Comparison of ENCODE assay signal across 15 cellular contexts in the genomic region with DNA sequence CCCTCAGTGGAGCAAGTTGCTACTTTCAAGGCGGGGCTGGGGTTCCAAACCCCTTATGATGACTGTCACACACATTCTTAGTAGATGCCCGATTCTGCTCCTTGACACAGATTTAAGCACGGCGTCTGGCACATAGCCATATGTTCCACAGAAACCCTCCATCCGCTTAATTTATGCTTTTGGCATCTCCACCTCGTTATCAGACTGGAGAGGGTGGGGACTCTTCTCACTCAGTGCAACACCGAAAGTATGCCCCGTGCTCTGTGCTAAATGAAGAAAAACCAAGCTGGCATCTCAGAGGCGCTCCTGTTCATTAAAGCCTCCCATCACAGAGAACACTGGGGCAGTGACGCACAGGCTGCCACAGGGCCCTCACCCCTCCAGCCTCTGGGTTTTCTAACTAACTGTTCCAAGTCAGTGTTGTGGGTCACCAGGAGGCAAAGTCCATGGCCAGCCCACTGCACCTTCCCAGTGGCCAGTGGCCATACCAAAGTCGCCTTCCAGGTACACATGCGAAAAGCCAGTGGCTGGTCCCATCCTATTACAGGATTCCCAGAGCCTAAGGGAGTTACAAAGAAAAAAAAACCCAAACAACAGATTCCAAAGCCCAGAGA.
DNase-seq lines count a peak whose midpoint lies in the region; FAIRE-seq and TF ChIP-seq lines count a peak whose summit lies in the region.
"Had no signal": no experiment of that assay in that cellular context is flagged by ENCODE, and none has a peak within 500 bp of the region (broad histone marks: within the 10 kb centered on the region; RNA-seq: fewer than 3 reads in every experiment).

No MANE protein-coding gene starts in this region.

- H3K9me3 ChIP-seq in neutrophil, result no peaks in the 10 kb centered on the region
- H3K9me3 ChIP-seq: A549, MG63, ovary had no signal

- peaks cover 6% of the 10 kb centered on the region for H3K36me3 ChIP-seq in neutrophil
- H3K36me3 ChIP-seq: MG63, ovary had no signal

- H3K27ac ChIP-seq in neutrophil, result peak overlapping the region; percentile 32
- H3K27ac ChIP-seq: A549, ovary had no signal

- no peaks in the 10 kb centered on the region for H3K27me3 ChIP-seq in neutrophil
- H3K27me3 ChIP-seq: MG63, ovary had no signal

- peaks cover 62 to 64% of the 10 kb centered on the region in 2 experiments for H3K4me1 ChIP-seq in neutrophil (ENCODE audit: control insufficient read depth in 1 of 2, insufficient read depth in 1 of 2, low read depth in 1 of 2, low read length in 1 of 2)
- H3K4me1 ChIP-seq: A549 had no signal

- no peaks in the 10 kb centered on the region for H3K27me3 Mint-ChIP-seq in T-helper 1 cell treated with Interleukin-12 subunit alpha and Interleukin-12 subunit beta and Interleukin-4 antibody, amounts not matched to agents 30 μg/mL and 1 μg/mL, for 36 hours (ENCODE audit: low read depth)
- H3K27me3 Mint-ChIP-seq in activated naive CD4-positive, alpha-beta T cell treated with anti-CD3 and anti-CD28 coated beads, Interleukin-2, amount 10 ng/mL, durations not matched to agents 7 days and 5 days, result no peaks in the 10 kb centered on the region

- peaks cover 46% of the 10 kb centered on the region for H3K4me1 Mint-ChIP-seq in T-helper 1 cell treated with Interleukin-12 subunit alpha and Interleukin-12 subunit beta and Interleukin-4 antibody, amounts not matched to agents 30 μg/mL and 1 μg/mL, for 36 hours (ENCODE audit: low read depth)
- peaks cover 89% of the 10 kb centered on the region for H3K4me1 Mint-ChIP-seq in activated naive CD4-positive, alpha-beta T cell treated with anti-CD3 and anti-CD28 coated beads, Interleukin-2, amount 10 ng/mL, durations not matched to agents 7 days and 5 days

- no peak overlapping the region for H3K4me3 ChIP-seq in neutrophil (ENCODE audit: low read depth in 1 of 2, low read length in 1 of 2)
- H3K4me3 ChIP-seq: A549, lung, MG63, ovary had no signal

- H3K4me3 Mint-ChIP-seq in T-helper 1 cell treated with Interleukin-12 subunit alpha and Interleukin-12 subunit beta and Interleukin-4 antibody, amounts not matched to agents 30 μg/mL and 1 μg/mL, for 36 hours, result no peak overlapping the region
- H3K4me3 Mint-ChIP-seq in activated naive CD4-positive, alpha-beta T cell treated with anti-CD3 and anti-CD28 coated beads, Interleukin-2, amount 10 ng/mL, durations not matched to agents 7 days and 5 days, result no peak overlapping the region
- H3K4me3 Mint-ChIP-seq: dendritic cell treated with granulocyte-macrophage colony-stimulating factor and Interleukin-4, amounts not matched to agents 40 ng/mL and 50 ng/mL, for 4 days had no signal

- FAIRE-seq in GM19239 (lab: Jason Lieb, UNC), result no peak
- FAIRE-seq: A549 had no signal

- peaks cover 17% of the 10 kb centered on the region for H3K36me3 Mint-ChIP-seq in T-helper 1 cell treated with Interleukin-12 subunit alpha and Interleukin-12 subunit beta and Interleukin-4 antibody, amounts not matched to agents 30 μg/mL and 1 μg/mL, for 36 hours (ENCODE audit: low read depth)
- peaks cover 42% of the 10 kb centered on the region for H3K36me3 Mint-ChIP-seq in activated naive CD4-positive, alpha-beta T cell treated with anti-CD3 and anti-CD28 coated beads, Interleukin-2, amount 10 ng/mL, durations not matched to agents 7 days and 5 days

- no peak for TF ChIP-seq CTCF in neutrophil (IDR thresholded peaks at IDR 0.05)

- DNase-seq in T-helper 1 cell (no peak), NCI-H2171 (lab: John Stamatoyannopoulos, UW) (peak; percentile 87), GM19239 (ENCODE audit: insufficient read length, low spot score) (no peak)
- no peak for DNase-seq in activated naive CD4-positive, alpha-beta T cell treated with anti-CD3 and anti-CD28 coated beads, Interleukin-2, amount 10 ng/mL, durations not matched to agents 7 days and 5 days
- DNase-seq in stimulated activated CD4-positive, alpha-beta T cell treated with anti-CD3 and anti-CD28 coated beads, Interleukin-1b, Interleukin-23, amount 100 ng/mL, for 48 hours, result no peak
- no peak for DNase-seq in effector CD4-positive, alpha-beta T cell
- DNase-seq: DMS53, MG63, NCI-H748 treated with DMSO at 0.1 percent for 48 hours, ovary had no signal

- peak overlapping the region; percentile 49 for H3K27ac Mint-ChIP-seq in T-helper 1 cell treated with Interleukin-12 subunit alpha and Interleukin-12 subunit beta and Interleukin-4 antibody, amounts not matched to agents 30 μg/mL and 1 μg/mL, for 36 hours
- peak overlapping the region; percentile 71 for H3K27ac Mint-ChIP-seq in activated naive CD4-positive, alpha-beta T cell treated with anti-CD3 and anti-CD28 coated beads, Interleukin-2, amount 10 ng/mL, durations not matched to agents 7 days and 5 days
- H3K27ac Mint-ChIP-seq: dendritic cell treated with granulocyte-macrophage colony-stimulating factor and Interleukin-4, amounts not matched to agents 40 ng/mL and 50 ng/mL, for 4 days had no signal

- CTCF ChIA-PET in activated naive CD4-positive, alpha-beta T cell treated with anti-CD3 and anti-CD28 coated beads, Interleukin-2, amount 10 ng/mL, durations not matched to agents 7 days and 5 days (lab: Charles Lee), result no interaction called here

- no peaks in the 10 kb centered on the region for H3K9me3 Mint-ChIP-seq in T-helper 1 cell treated with Interleukin-12 subunit alpha and Interleukin-12 subunit beta and Interleukin-4 antibody, amounts not matched to agents 30 μg/mL and 1 μg/mL, for 36 hours
- peaks cover 2% of the 10 kb centered on the region for H3K9me3 Mint-ChIP-seq in activated naive CD4-positive, alpha-beta T cell treated with anti-CD3 and anti-CD28 coated beads, Interleukin-2, amount 10 ng/mL, durations not matched to agents 7 days and 5 days
- H3K9me3 Mint-ChIP-seq: dendritic cell treated with granulocyte-macrophage colony-stimulating factor and Interleukin-4, amounts not matched to agents 40 ng/mL and 50 ng/mL, for 4 days had no signal
